In the genomic region with DNA sequence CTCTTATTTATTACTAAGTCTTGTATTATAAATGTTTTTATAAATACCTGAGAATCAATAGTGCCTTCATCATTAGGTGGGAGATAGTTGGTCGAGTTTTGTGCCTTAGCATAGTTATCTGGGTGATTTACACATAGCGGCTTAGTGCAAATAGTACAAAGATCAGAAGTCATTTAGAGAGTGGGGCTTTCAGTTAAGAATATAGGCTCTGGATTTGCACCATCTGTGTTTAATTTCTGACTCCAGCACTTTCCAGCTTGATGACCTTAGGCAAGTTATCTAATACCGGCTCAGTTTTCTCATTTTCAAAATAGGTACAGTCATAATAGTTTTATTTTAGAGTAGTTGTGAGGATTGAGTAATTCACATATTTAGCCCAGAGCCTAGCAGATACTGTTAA, we compare ENCODE assay signal across 14 cellular contexts.
"Had no signal": no experiment of that assay in that cellular context is flagged by ENCODE, and none has a peak within 500 bp of the region (broad histone marks: within the 10 kb centered on the region; RNA-seq: fewer than 3 reads in every experiment).

No MANE protein-coding gene starts in this region.

- H3K4me3 ChIP-seq: mucosa of descending colon, skin epidermis had no signal

- H3K9me3 Mint-ChIP-seq: natural killer cell treated with Interleukin-12 subunit alpha and Interleukin-12 subunit beta and Interleukin-15 and Interleukin-18, amount 100 ng/mL, for 72 hours; type B pancreatic cell had no signal

- H3K36me3 Mint-ChIP-seq: type B pancreatic cell had no signal

- DNase-seq: activated CD4-positive, alpha-beta T cell treated with anti-CD3 and anti-CD28 coated beads, Interleukin-2, amount 50 U/mL, for 48 hours; activated CD4-positive, CD25-positive, alpha-beta regulatory T cell treated with anti-CD3 and anti-CD28 coated beads, Interleukin-2, amount 50 U/mL, for 72 hours; activated gamma-delta T cell; dermis blood vessel endothelial cell; endodermal cell; erythroblast; islet precursor cell; mucosa of descending colon; stimulated activated CD4-positive, alpha-beta T cell treated with anti-CD3 and anti-CD28 coated beads, Interleukin-15, amount 100 ng/mL, for 24 hours; stimulated activated CD4-positive, alpha-beta T cell treated with anti-CD3 and anti-CD28 coated beads, Interleukin-4, amount 100 ng/mL, for 1 hour; stimulated activated naive B cell treated with anti-CD40 and anti-IgM and Interleukin-4, amounts not matched to agents 10 μg/mL and 1 μg/mL and 100 μg/mL, for 72 hours had no signal

- H3K4me3 Mint-ChIP-seq: endodermal cell; natural killer cell treated with Interleukin-12 subunit alpha and Interleukin-12 subunit beta and Interleukin-15 and Interleukin-18, amount 100 ng/mL, for 72 hours; stimulated activated naive B cell treated with anti-CD40 and anti-IgM and Interleukin-4, amounts not matched to agents 10 μg/mL and 1 μg/mL and 100 μg/mL, for 72 hours; type B pancreatic cell had no signal

- H3K9me3 ChIP-seq: mucosa of descending colon had no signal

- H3K27me3 Mint-ChIP-seq: natural killer cell treated with Interleukin-12 subunit alpha and Interleukin-12 subunit beta and Interleukin-15 and Interleukin-18, amount 100 ng/mL, for 72 hours; stimulated activated naive B cell treated with anti-CD40 and anti-IgM and Interleukin-4, amounts not matched to agents 10 μg/mL and 1 μg/mL and 100 μg/mL, for 72 hours; type B pancreatic cell had no signal

- ATAC-seq: mucosa of descending colon; natural killer cell treated with Interleukin-12 subunit alpha and Interleukin-12 subunit beta and Interleukin-15 and Interleukin-18, amount 100 ng/mL, for 72 hours; stimulated activated naive B cell treated with anti-CD40 and anti-IgM and Interleukin-4, amounts not matched to agents 10 μg/mL and 1 μg/mL and 100 μg/mL, for 72 hours had no signal

- H3K27ac Mint-ChIP-seq: endodermal cell; natural killer cell treated with Interleukin-12 subunit alpha and Interleukin-12 subunit beta and Interleukin-15 and Interleukin-18, amount 100 ng/mL, for 72 hours; stimulated activated naive B cell treated with anti-CD40 and anti-IgM and Interleukin-4, amounts not matched to agents 10 μg/mL and 1 μg/mL and 100 μg/mL, for 72 hours; type B pancreatic cell had no signal

- H3K27ac ChIP-seq: skin epidermis had no signal
